In genomic region chr12:164207-164606, GRCh38 we compare ENCODE assay signal across 19 cellular contexts. TPM values are rescaled to one million over a fixed set of nuclear protein-coding genes. Genes with fewer than 3 reads are reported as not detected.
DNase-seq lines count a peak whose midpoint lies in the region; ATAC-seq, FAIRE-seq and TF ChIP-seq lines count a peak whose summit lies in the region.
"Had no signal": no experiment of that assay in that cellular context is flagged by ENCODE, and none has a peak within 500 bp of the region (broad histone marks: within the 10 kb centered on the region; RNA-seq: fewer than 3 reads in every experiment).

No MANE protein-coding gene starts in this region.

- intact Hi-C loops in ascending aorta (cut with DNase I), result no loop called here

- WGBS in small intestine, 3 donors, result 22 to 66% (median 39%) methylated on average over 7 of the region's 7 CpGs

- H3K36me3 ChIP-seq in NT2/D1 (ENCODE audit: insufficient read depth, insufficient read length, low read length) (no peaks in the 10 kb centered on the region), small intestine (ENCODE audit: control insufficient read depth in 2 of 2, insufficient read depth in 2 of 2, low read length in 2 of 2) (no peaks in the 10 kb centered on the region), ascending aorta (no peaks in the 10 kb centered on the region)
- H3K36me3 ChIP-seq: gastrocnemius medialis had no signal

- H3K9me3 ChIP-seq in NT2/D1 (ENCODE audit: insufficient read depth, low read length) (no peaks in the 10 kb centered on the region), small intestine (ENCODE audit: control insufficient read depth, low read depth) (no peaks in the 10 kb centered on the region), ascending aorta (no peaks in the 10 kb centered on the region)
- H3K9me3 ChIP-seq: gastrocnemius medialis had no signal

- H3K4me3 ChIP-seq in NT2/D1 (ENCODE audit: insufficient read length, low read depth) (no peak overlapping the region), small intestine (ENCODE audit: low read depth in 1 of 2, low read length in 2 of 2) (no peak overlapping the region), ascending aorta (no peak overlapping the region)
- H3K4me3 ChIP-seq: gastrocnemius medialis, GM23248 had no signal

- H3K27me3 ChIP-seq in NT2/D1 (ENCODE audit: insufficient read depth, insufficient read length) (no peaks in the 10 kb centered on the region), small intestine (ENCODE audit: control insufficient read depth in 2 of 2, insufficient read depth in 2 of 2, low read length in 2 of 2) (no peaks in the 10 kb centered on the region), ascending aorta (peaks cover 4% of the 10 kb centered on the region)

- TF ChIP-seq CTCF in ascending aorta (IDR thresholded peaks at IDR 0.05), result no peak

- H3K27ac ChIP-seq in small intestine (ENCODE audit: low read depth in 1 of 2, low read length in 1 of 2), result no peak overlapping the region
- no peak overlapping the region for H3K27ac ChIP-seq in ascending aorta
- H3K27ac ChIP-seq: C4-2B, gastrocnemius medialis, GM23248 had no signal

- FAIRE-seq in small intestine (lab: Jason Lieb, UNC), result no peak
- FAIRE-seq: HTR-8/SVneo had no signal

- peak; percentile 27 for DNase-seq in NCI-H2029 (lab: John Stamatoyannopoulos, UW)
- DNase-seq in NCI-H2029 treated with DMSO at 0.1 percent for 48 hours (lab: John Stamatoyannopoulos, UW), result no peak
- DNase-seq in NT2/D1 (ENCODE audit: low read depth, low spot score), result no peak
- peak; percentile 66 for DNase-seq in kidney tubule cell (ENCODE audit: low spot score)
- peak; percentile 86 for DNase-seq in small intestine
- no peak for DNase-seq in OCI-M1 (lab: John Stamatoyannopoulos, UW)
- DNase-seq in ascending aorta (ENCODE audit: low spot score in 2 of 2), result no peak
- DNase-seq: 8988T; activated CD4-positive, alpha-beta memory T cell treated with anti-CD3 and anti-CD28 coated beads, Interleukin-2, amount 10 ng/mL, durations not matched to agents 7 days and 5 days; gastrocnemius medialis; GM23248; NCI-H446 had no signal

- peaks cover 26% of the 10 kb centered on the region for H3K4me1 ChIP-seq in NT2/D1 (ENCODE audit: insufficient read depth, insufficient read length)
- H3K4me1 ChIP-seq in small intestine (ENCODE audit: control insufficient read depth in 2 of 2, insufficient read depth in 1 of 2, low read depth in 1 of 2, low read length in 1 of 2), result peaks cover 0 to 7% of the 10 kb centered on the region in 2 donors
- no peaks in the 10 kb centered on the region for H3K4me1 ChIP-seq in ascending aorta
- H3K4me1 ChIP-seq: gastrocnemius medialis had no signal

- H3K9ac ChIP-seq in NT2/D1 (ENCODE audit: insufficient read length, low read depth), result peak overlapping the region; percentile 14
- H3K9ac ChIP-seq: GM23248 had no signal

- ATAC-seq in GM21619 (IDR thresholded peaks at IDR 0.05; ENCODE audit: unreplicated experiment), result no peak
- ATAC-seq: gastrocnemius medialis; Panc1; stimulated activated memory B cell treated with anti-CD40 and anti-IgM and Interleukin-4, amounts not matched to agents 10 μg/mL and 1 μg/mL and 100 μg/mL, for 72 hours had no signal

RNA-seq across cellular contexts. Expression of gene SLC6A12, which starts 49.8 kb away (rescaled TPM):
- polyA plus RNA-seq in small intestine, result 1 to 10 TPM in 2 of 3 donors, under 1 TPM in 1; 0.48 to 9.4 (median 3.0) TPM
- 1.4 TPM for total RNA-seq in ascending aorta
- total RNA-seq: activated CD4-positive, alpha-beta memory T cell treated with anti-CD3 and anti-CD28 coated beads, Interleukin-2, amount 10 ng/mL, durations not matched to agents 7 days and 5 days; GM23248; osteocyte; skeletal muscle tissue had no signal
- polyA plus RNA-seq: GM23248 had no signal

Comparison
In these comparisons a context has a peak if more than half of its experiments do, and no peak if none do; other contexts are left out.
1. DNase-seq: peak in NCI-H2029 (single experiment), kidney tubule cell (single experiment) and small intestine (single experiment); none in NCI-H2029 treated with DMSO at 0.1 percent for 48 hours (single experiment), NT2/D1 (single experiment), OCI-M1 (single experiment) and ascending aorta (0 of 2).